ENCODE assay signal across 13 cellular contexts in the genomic region with DNA sequence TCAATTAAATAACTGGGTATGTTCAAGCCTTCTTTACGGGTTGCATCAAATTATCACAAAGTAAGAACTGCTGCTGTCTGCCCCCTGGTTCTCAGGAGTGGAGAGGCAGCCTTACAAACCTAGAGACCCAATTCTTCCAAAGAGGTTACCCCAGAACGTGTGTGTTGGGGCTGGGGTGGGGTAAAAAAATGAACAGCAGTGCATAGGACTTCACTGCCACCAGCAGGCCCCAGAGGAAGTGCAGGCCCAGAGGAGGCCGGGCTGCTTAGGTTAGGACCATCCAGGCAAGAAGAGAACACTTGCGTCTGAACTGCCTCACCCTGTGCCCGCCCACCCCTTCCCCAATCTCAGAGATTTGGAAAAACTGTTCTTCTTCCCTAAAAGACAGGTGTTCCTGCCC. TPM values are rescaled to one million over a fixed set of nuclear protein-coding genes. Genes with fewer than 3 reads are reported as not detected.
DNase-seq lines count a peak whose midpoint lies in the region; ATAC-seq and TF ChIP-seq lines count a peak whose summit lies in the region.
"Had no signal": no experiment of that assay in that cellular context is flagged by ENCODE, and none has a peak within 500 bp of the region (broad histone marks: within the 10 kb centered on the region; RNA-seq: fewer than 3 reads in every experiment).

No MANE protein-coding gene starts in this region.

- H3K4me1 Mint-ChIP-seq in endodermal cell: peaks cover 24% of the 10 kb centered on the region
- H3K4me1 Mint-ChIP-seq in neural progenitor cell: peaks cover 16% of the 10 kb centered on the region

- H3K27me3 Mint-ChIP-seq in endodermal cell (ENCODE audit: insufficient read depth) (peaks cover 74% of the 10 kb centered on the region), neural progenitor cell (ENCODE audit: insufficient read depth, low read depth) (peaks cover 47% of the 10 kb centered on the region)

- no peak overlapping the region for H3K4me3 ChIP-seq in GM06990 (replicated peaks; ENCODE audit: low read depth, low read length)
- H3K4me3 ChIP-seq in endodermal cell (ENCODE audit: low read length): no peak overlapping the region
- no peak overlapping the region for H3K4me3 ChIP-seq in neural progenitor cell

- no peaks in the 10 kb centered on the region for H3K79me2 ChIP-seq in neural progenitor cell (ENCODE audit: low read depth)

- TF ChIP-seq CTCF in GM06990 (IDR thresholded peaks at IDR 0.05; ENCODE audit: insufficient read depth, low read length, poor library complexity, severe bottlenecking) (peak; percentile 14), endodermal cell (conservative IDR thresholded peaks at IDR 0.05) (peak; percentile 54), neural progenitor cell (IDR thresholded peaks at IDR 0.05) (peak; percentile 30)

- H3K27ac Mint-ChIP-seq in endodermal cell (no peak overlapping the region), neural progenitor cell (no peak overlapping the region)
- H3K27ac Mint-ChIP-seq: dendritic cell treated with granulocyte-macrophage colony-stimulating factor and Interleukin-4, amounts not matched to agents 40 ng/mL and 50 ng/mL, for 4 days had no signal

- WGBS in endodermal cell (ENCODE audit: insufficient coverage in 1 of 2, insufficient read length in 1 of 2), 2 experiments: 69 to 89% methylated on average over 3 to 5 of the region's 5 CpGs

- H3F3A ChIP-seq in neural progenitor cell (ENCODE audit: low read depth): no peaks in the 10 kb centered on the region

- in situ Hi-C loops in KBM-7 (cut with MboI; ENCODE audit: low pct_unique_long_range_greater_than_20kb, low sequenced_read_pairs): no loop called here

- ATAC-seq in GM18519 (IDR thresholded peaks at IDR 0.05; ENCODE audit: low FRiP score, unreplicated experiment) (no peak), HG02678 (IDR thresholded peaks at IDR 0.05; ENCODE audit: unreplicated experiment) (no peak)

- H3K4me3 Mint-ChIP-seq in endodermal cell (peak overlapping the region; percentile 54), neural progenitor cell (peak overlapping the region; percentile 83)
- H3K4me3 Mint-ChIP-seq: dendritic cell treated with granulocyte-macrophage colony-stimulating factor and Interleukin-4, amounts not matched to agents 40 ng/mL and 50 ng/mL, for 4 days had no signal

- no peak overlapping the region for H3K9ac ChIP-seq in endodermal cell (ENCODE audit: extremely low read depth, low read length, poor library complexity, severe bottlenecking)
- H3K9ac ChIP-seq in neural progenitor cell: no peak overlapping the region

- H3K27me3 ChIP-seq in GM06990 (replicated peaks; ENCODE audit: control insufficient read depth, insufficient read depth, low read length) (no peaks in the 10 kb centered on the region; the same call in 1 of the 2 replicates), endodermal cell (ENCODE audit: control insufficient read depth, insufficient read depth, low read length, poor library complexity, severe bottlenecking) (peaks cover 53% of the 10 kb centered on the region), neural progenitor cell (peaks cover 88% of the 10 kb centered on the region)

- H3K4me1 ChIP-seq in endodermal cell (ENCODE audit: control insufficient read depth, insufficient read depth, low read length) (no peaks in the 10 kb centered on the region), neural progenitor cell (peaks cover 12% of the 10 kb centered on the region)
- H3K4me1 ChIP-seq: BE2C had no signal

- H3K9me3 ChIP-seq in endodermal cell (ENCODE audit: control insufficient read depth, low read length) (no peaks in the 10 kb centered on the region), neural progenitor cell (ENCODE audit: low read depth) (no peaks in the 10 kb centered on the region)
- H3K9me3 ChIP-seq: BE2C had no signal

- H3K36me3 ChIP-seq in GM06990 (ENCODE audit: control insufficient read depth, insufficient read depth, low read length): no peaks in the 10 kb centered on the region
- H3K36me3 ChIP-seq in endodermal cell (ENCODE audit: control insufficient read depth, insufficient read depth, low read length): no peaks in the 10 kb centered on the region
- H3K36me3 ChIP-seq in neural progenitor cell: no peaks in the 10 kb centered on the region
- H3K36me3 ChIP-seq: BE2C had no signal

- no peak for DNase-seq in GM06990 (ENCODE audit: extremely low read depth, insufficient read length)
- DNase-seq in NAMALWA (ENCODE audit: low spot score): peak; percentile 8
- peak; percentile 71 for DNase-seq in endodermal cell
- DNase-seq in neural progenitor cell (ENCODE audit: low spot score): peak; percentile 49
- DNase-seq in KBM-7: no peak
- no peak for DNase-seq in NCI-H2107 treated with DMSO at 0.1 percent for 48 hours (lab: John Stamatoyannopoulos, UW; ENCODE audit: unreplicated experiment)
- DNase-seq: aorta, BE2C, NCI-H1694 treated with DMSO at 0.1 percent for 48 hours had no signal

- no peaks in the 10 kb centered on the region for H3K36me3 Mint-ChIP-seq in endodermal cell (ENCODE audit: low read depth)
- no peaks in the 10 kb centered on the region for H3K36me3 Mint-ChIP-seq in neural progenitor cell

- no peaks in the 10 kb centered on the region for H3K9me3 Mint-ChIP-seq in endodermal cell
- H3K9me3 Mint-ChIP-seq in neural progenitor cell: no peaks in the 10 kb centered on the region
- H3K9me3 Mint-ChIP-seq: dendritic cell treated with granulocyte-macrophage colony-stimulating factor and Interleukin-4, amounts not matched to agents 40 ng/mL and 50 ng/mL, for 4 days had no signal

- peak overlapping the region; percentile 89 for H3K4me2 ChIP-seq in neural progenitor cell

- H3K27ac ChIP-seq in endodermal cell (ENCODE audit: low read depth, low read length) (no peak overlapping the region), neural progenitor cell (no peak overlapping the region)

- no peak overlapping the region for H2AFZ ChIP-seq in neural progenitor cell (replicated peaks)

- H4K20me1 ChIP-seq in neural progenitor cell (ENCODE audit: low read depth): peaks cover 23% of the 10 kb centered on the region

RNA-seq across cellular contexts. Expression of a gene that starts 1.5 kb away (rescaled TPM):
- total RNA-seq in endodermal cell (not detected), neural progenitor cell (ENCODE audit: low replicate concordance) (not detected in 2 replicates)
- 0.25 TPM for polyA plus RNA-seq in endodermal cell (2013, experiment 1 of 2)
- polyA plus RNA-seq in endodermal cell (2013, experiment 2 of 2): 0.12 TPM
- total RNA-seq: aorta, myocyte had no signal

Comparison
In these comparisons a context has a peak if more than half of its experiments do, and no peak if none do; other contexts are left out.
1. DNase-seq: peak in NAMALWA (single experiment), endodermal cell (single experiment) and neural progenitor cell (single experiment); none in GM06990 (single experiment), KBM-7 (single experiment) and NCI-H2107 treated with DMSO at 0.1 percent for 48 hours (single experiment).
2. Peak in every context shown above with its lines, with median percentiles within 50 percentile points of each other: CTCF ChIP-seq.